ENCODE assay signal across 10 cellular contexts in genomic region chr14:96095581-96096476, GRCh38. TPM values are rescaled to one million over a fixed set of nuclear protein-coding genes. Genes with fewer than 3 reads are reported as not detected.
DNase-seq lines count a peak whose midpoint lies in the region; ATAC-seq, FAIRE-seq and TF ChIP-seq lines count a peak whose summit lies in the region.
"Had no signal": no experiment of that assay in that cellular context is flagged by ENCODE, and none has a peak within 500 bp of the region (broad histone marks: within the 10 kb centered on the region; RNA-seq: fewer than 3 reads in every experiment).

No MANE protein-coding gene starts in this region.

- H3K4me1 ChIP-seq in PC-3 (ENCODE audit: insufficient read depth, low read length) (peaks cover 32% of the 10 kb centered on the region), foreskin keratinocyte (no peaks in the 10 kb centered on the region), tibial artery (peaks cover 0 to 16% (median 7%) of the 10 kb centered on the region in 4 donors)
- H3K4me1 ChIP-seq: parathyroid adenoma had no signal

- H3K27ac ChIP-seq in PC-3 (ENCODE audit: low read length): peak overlapping the region; percentile 69
- no peak overlapping the region for H3K27ac ChIP-seq in foreskin keratinocyte
- no peak overlapping the region for H3K27ac ChIP-seq in tibial artery
- H3K27ac ChIP-seq: cardiac muscle cell, parathyroid adenoma had no signal

- H3K36me3 ChIP-seq in PC-3 (ENCODE audit: low read depth, low read length) (no peaks in the 10 kb centered on the region), tibial artery (no peaks in the 10 kb centered on the region)
- H3K36me3 ChIP-seq: cardiac muscle cell had no signal

- no TSS peak for BruUV-seq in PC-3 (replicated peaks; lab: Mats Ljungman, UMichigan)

- 0 out of 2 replicates have a peak, but pooled peaks cover 6% of the 10 kb centered on the region for H3K27me3 ChIP-seq in PC-3 (ENCODE audit: low read length)
- peaks cover 52% of the 10 kb centered on the region for H3K27me3 ChIP-seq in foreskin keratinocyte
- H3K27me3 ChIP-seq in tibial artery: peaks cover 0 to 17% of the 10 kb centered on the region in 2 donors
- H3K27me3 ChIP-seq: cardiac muscle cell had no signal

- H3K79me2 ChIP-seq in PC-3 (ENCODE audit: low read length): no peaks in the 10 kb centered on the region
- H3K79me2 ChIP-seq: parathyroid adenoma had no signal

- H4K20me1 ChIP-seq in PC-3 (ENCODE audit: low read length): no peaks in the 10 kb centered on the region

- H3K9ac ChIP-seq in PC-3 (ENCODE audit: low read length): no peak overlapping the region; the same call in 1 of the 2 replicates
- H3K9ac ChIP-seq: parathyroid adenoma had no signal

- H3K9me2 ChIP-seq in PC-3 (replicated peaks; ENCODE audit: low read length): no peaks in the 10 kb centered on the region

- intact Hi-C loops in PC-3 (cut with micrococcal nuclease): loop anchor here (10.0 kb wide), 2 partner anchors 101 to 531 kb away; no protein-coding TSS in a partner anchor
- intact Hi-C loops in tibial artery (cut with DNase I; ENCODE audit: low total_unique reads): loop anchor here (5.0 kb wide), 1 partner anchor 99 kb away; no protein-coding TSS in a partner anchor

- H3K4me3 ChIP-seq in PC-3 (ENCODE audit: low read length) (no peak overlapping the region), tibial artery (no peak overlapping the region)
- H3K4me3 ChIP-seq: cardiac muscle cell had no signal

- TF ChIP-seq CTCF in PC-3 (conservative IDR thresholded peaks at IDR 0.05; ENCODE audit: low read depth, low read length) (no peak), foreskin keratinocyte (conservative IDR thresholded peaks at IDR 0.05) (no peak), tibial artery (IDR thresholded peaks at IDR 0.05) (no peak), chondrocyte (IDR thresholded peaks at IDR 0.05) (no peak)

- no peak for TF ChIP-seq POLR2A in GM12892 (IDR thresholded peaks at IDR 0.05; ENCODE audit: low read depth, low read length)

- H3K9me3 ChIP-seq in PC-3 (ENCODE audit: low read length): no peaks in the 10 kb centered on the region
- no peaks in the 10 kb centered on the region for H3K9me3 ChIP-seq in tibial artery

- CTCF ChIA-PET in PC-3 (lab: Charles Lee): no interaction called here

- peak overlapping the region; percentile 43 for H3K4me2 ChIP-seq in PC-3 (ENCODE audit: low read length)

- H3K27ac Mint-ChIP-seq in chondrocyte (ENCODE audit: unreplicated experiment): no peak overlapping the region

- H3K36me3 Mint-ChIP-seq in chondrocyte (ENCODE audit: low read depth): peaks cover 4% of the 10 kb centered on the region

- POLR2A ChIA-PET in PC-3 (lab: Charles Lee; ENCODE audit: unreplicated experiment): no interaction called here

- H2AFZ ChIP-seq in PC-3 (ENCODE audit: low read length): no peak overlapping the region
- H2AFZ ChIP-seq: parathyroid adenoma had no signal

- H3K27me3 Mint-ChIP-seq in chondrocyte (ENCODE audit: low read depth): peaks cover 4% of the 10 kb centered on the region

- H3K4me1 Mint-ChIP-seq in chondrocyte (ENCODE audit: low read depth): peaks cover 47% of the 10 kb centered on the region

- H3K9me3 Mint-ChIP-seq in chondrocyte (ENCODE audit: low read depth): no peaks in the 10 kb centered on the region

- no peak for FAIRE-seq in GM12892 (lab: Jason Lieb, UNC)

- ATAC-seq in PC-3 (no peak), foreskin keratinocyte (peak; percentile 72)

- H3F3A ChIP-seq in PC-3 (ENCODE audit: low read length, unreplicated experiment): no peaks in the 10 kb centered on the region

- peak; percentile 36 for DNase-seq in HuH-7 (ENCODE audit: low spot score)
- DNase-seq in PC-3: peak; percentile 78
- peak; percentile 67 to 71 for DNase-seq in foreskin keratinocyte
- peak; percentile 19 to 65 for DNase-seq in tibial artery
- DNase-seq in GM12892 (ENCODE audit: insufficient read length): no peak
- no peak for DNase-seq in GM19240 (ENCODE audit: insufficient read length, low spot score)
- no peak for DNase-seq in chondrocyte (ENCODE audit: low spot score)
- DNase-seq in GDM1 (lab: John Stamatoyannopoulos, UW): no peak

- H3K4me3 Mint-ChIP-seq in chondrocyte (ENCODE audit: unreplicated experiment): no peak overlapping the region

RNA-seq across cellular contexts. Expression of gene C14orf132, which starts 56.7 kb away (rescaled TPM):
- total RNA-seq in PC-3 (2014; rRNA removed): 0.06 TPM in 1 of 2 replicates, not detected in the other
- 0.17 and 0.35 TPM in 2 replicates for total RNA-seq in foreskin keratinocyte
- polyA plus RNA-seq in foreskin keratinocyte: 0.23 and 0.43 TPM in 2 replicates
- 1.6 TPM for polyA plus RNA-seq in GM12892 (2012; ENCODE audit: missing spikeins)
- 33.0 to 99.3 TPM (median 33.2 TPM) in 3 replicates for total RNA-seq in chondrocyte

Comparison
In these comparisons a context has a peak if more than half of its experiments do, and no peak if none do; other contexts are left out.
1. DNase-seq: peak in HuH-7 (single experiment), PC-3 (single experiment), foreskin keratinocyte (2 of 2) and tibial artery (2 of 2); none in GM12892 (single experiment), GM19240 (single experiment), chondrocyte (single experiment) and GDM1 (single experiment).
2. RNA of gene C14orf132, which starts 56.7 kb away (total RNA-seq): 33.0 to 99.3 TPM in chondrocyte; 0.17 to 0.35 TPM in foreskin keratinocyte and 0.06 TPM in PC-3; every median in the first group is over 10 times any median in the second.